12 cellular contexts compared by ENCODE assay signal in the genomic region with DNA sequence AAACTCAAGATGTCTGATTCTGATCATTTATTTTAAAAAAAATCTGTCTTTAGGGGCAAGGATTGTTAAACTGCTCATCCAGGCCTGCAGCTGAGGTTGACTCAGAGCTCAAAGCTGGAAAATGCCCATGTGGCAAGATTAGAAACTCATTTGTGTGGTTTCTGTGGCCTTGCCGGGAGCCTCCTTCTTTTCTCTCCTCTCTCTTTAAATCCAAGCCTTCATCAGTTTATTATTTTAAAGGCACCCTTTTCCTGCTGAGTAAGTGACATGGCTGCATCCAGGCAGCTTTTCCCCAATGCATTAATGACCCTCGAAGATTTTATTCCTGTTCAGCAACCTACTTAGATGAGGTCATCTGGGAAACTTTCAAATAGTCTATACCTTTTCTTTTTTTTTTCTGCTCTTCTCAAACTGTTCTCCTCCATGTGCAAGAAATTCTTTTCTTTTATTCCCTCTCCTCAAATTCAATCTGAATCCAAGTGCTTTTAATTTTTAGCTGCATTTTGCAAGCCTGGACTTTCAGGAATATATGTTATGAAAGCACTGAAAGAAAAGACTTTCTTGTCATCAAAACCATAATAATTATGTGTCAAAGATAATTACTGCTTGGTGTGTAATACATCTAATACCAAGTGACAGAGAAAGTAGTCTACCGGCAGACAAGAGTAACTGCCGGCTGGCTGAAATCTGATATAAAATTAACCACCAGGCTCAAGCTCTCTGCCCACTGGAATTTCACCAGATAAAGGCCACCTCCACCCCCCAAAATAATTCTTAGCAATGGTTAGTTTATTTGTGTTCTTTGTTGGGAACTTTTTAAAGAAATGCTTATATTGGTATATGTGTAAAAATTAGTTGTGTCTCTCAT.
DNase-seq lines count a peak whose midpoint lies in the region; ATAC-seq and TF ChIP-seq lines count a peak whose summit lies in the region.
"Had no signal": no experiment of that assay in that cellular context is flagged by ENCODE, and none has a peak within 500 bp of the region (broad histone marks: within the 10 kb centered on the region; RNA-seq: fewer than 3 reads in every experiment).

No MANE protein-coding gene starts in this region.

- CTCF ChIA-PET in HEK293T (lab: Yijun Ruan, JAX): interaction anchor here (0.6 kb wide), 2 partner anchors 10 to 510 kb away, joined by 3 to 4 read pairs; no protein-coding TSS in a partner anchor

- H3K27ac ChIP-seq in stomach smooth muscle (ENCODE audit: low read length): peak overlapping the region; percentile 32

- peaks cover 18% of the 10 kb centered on the region for H3K4me1 ChIP-seq in stomach smooth muscle (ENCODE audit: control insufficient read depth, insufficient read depth, low read length)

- ATAC-seq in HG03097 (IDR thresholded peaks at IDR 0.05; ENCODE audit: low FRiP score, unreplicated experiment) (no peak), HG03280 (IDR thresholded peaks at IDR 0.05; ENCODE audit: unreplicated experiment) (no peak)
- ATAC-seq: stimulated activated naive B cell treated with anti-CD40 and anti-IgM and Interleukin-4, amounts not matched to agents 10 μg/mL and 1 μg/mL and 100 μg/mL, for 72 hours had no signal

- no peak overlapping the region for H3K9ac ChIP-seq in stomach smooth muscle (ENCODE audit: low read length in 2 of 2)

- POLR2A ChIA-PET in HEK293T (lab: Yijun Ruan, JAX): no interaction called here

- H3K36me3 ChIP-seq in stomach smooth muscle (ENCODE audit: control insufficient read depth in 2 of 2, insufficient read depth in 2 of 2, low read length in 2 of 2): no peaks in the 10 kb centered on the region

- DNase-seq in HEK293T (ENCODE audit: extremely low spot score) (no peak), SK-N-DZ (ENCODE audit: low spot score) (peak; percentile 37), foreskin fibroblast (peak; percentile 82 to 94), cerebellum (ENCODE audit: low spot score) (no peak), DMS153 (lab: John Stamatoyannopoulos, UW) (no peak)
- DNase-seq: left ventricle myocardium superior; NCI-H187 treated with DMSO at 0.1 percent for 48 hours; stimulated activated naive B cell treated with anti-CD40 and anti-IgM and Interleukin-4, amounts not matched to agents 10 μg/mL and 1 μg/mL and 100 μg/mL, for 72 hours had no signal

- H3K27me3 ChIP-seq in stomach smooth muscle (ENCODE audit: control insufficient read depth in 1 of 2, insufficient read depth in 2 of 2, low read length in 2 of 2): no peaks in the 10 kb centered on the region

- no peaks in the 10 kb centered on the region for H3K9me3 ChIP-seq in stomach smooth muscle (ENCODE audit: control insufficient read depth in 2 of 2, low read length in 2 of 2)

- TF ChIP-seq CTCF in foreskin fibroblast (IDR thresholded peaks at IDR 0.05; ENCODE audit: low read depth, low read length): no peak

- no peak overlapping the region for H3K4me3 ChIP-seq in foreskin fibroblast (ENCODE audit: low read depth in 1 of 2, low read length in 2 of 2)
- no peak overlapping the region for H3K4me3 ChIP-seq in stomach smooth muscle (ENCODE audit: low read length in 2 of 2)
- H3K4me3 ChIP-seq: skin epidermis had no signal

TF ChIP-seq in HEK293T, 16 proteins besides CTCF, POLR2A, EP300 and RAD21:
- TF ChIP-seq ZNF384 (IDR thresholded peaks at IDR 0.05) (0 out of 2 replicates have a peak, but pooled peaks have one; percentile 29), FOXA1 (IDR thresholded peaks at IDR 0.05) (no peak)

Comparison
In these comparisons a context has a peak if more than half of its experiments do, and no peak if none do; other contexts are left out.
1. DNase-seq: peak in SK-N-DZ (single experiment) and foreskin fibroblast (2 of 2); none in HEK293T (single experiment), cerebellum (single experiment) and DMS153 (single experiment).